1 cellular context compared by ENCODE assay signal in genomic region chr1:59279651-59280050, GRCh38.
TF ChIP-seq lines count a peak whose summit lies in the region.

No MANE protein-coding gene starts in this region.

TF ChIP-seq in HepG2, 621 proteins besides CTCF, POLR2A, EP300 and RAD21 (continued from another document):
- no peak for TF ChIP-seq ELF3 (CRISPR knock-in tag; IDR thresholded peaks at IDR 0.05)
- no peak for TF ChIP-seq NPAS2 (CRISPR knock-in tag; IDR thresholded peaks at IDR 0.05; ENCODE audit: borderline replicate concordance)
- no peak for TF ChIP-seq REST (IDR thresholded peaks at IDR 0.05; ENCODE audit: borderline replicate concordance in 1 of 2, low read depth in 1 of 2, low read length in 2 of 2)
- TF ChIP-seq MTF2 (CRISPR knock-in tag; IDR thresholded peaks at IDR 0.05; ENCODE audit: borderline replicate concordance), result no peak
- TF ChIP-seq MIER3 (CRISPR knock-in tag; IDR thresholded peaks at IDR 0.05; ENCODE audit: borderline replicate concordance), result no peak
- TF ChIP-seq THRA (CRISPR knock-in tag; IDR thresholded peaks at IDR 0.05; ENCODE audit: borderline replicate concordance), result no peak
- no peak for TF ChIP-seq ZNF704 (CRISPR knock-in tag; IDR thresholded peaks at IDR 0.05; ENCODE audit: borderline replicate concordance)
- no peak for TF ChIP-seq ARID5B (CRISPR knock-in tag; IDR thresholded peaks at IDR 0.05)
- TF ChIP-seq NFKBIZ (CRISPR knock-in tag; IDR thresholded peaks at IDR 0.05), result no peak
